Comparison of ENCODE assay signal across 16 cellular contexts in genomic region chr14:87133073-87133815, GRCh38.
DNase-seq lines count a peak whose midpoint lies in the region; TF ChIP-seq lines count a peak whose summit lies in the region.
"Had no signal": no experiment of that assay in that cellular context is flagged by ENCODE, and none has a peak within 500 bp of the region (broad histone marks: within the 10 kb centered on the region; RNA-seq: fewer than 3 reads in every experiment).

No MANE protein-coding gene starts in this region.

- peak overlapping the region; percentile 62 for H3K27ac ChIP-seq in AG04450 (ENCODE audit: low read depth, low read length)
- H3K27ac ChIP-seq: spleen, upper lobe of left lung had no signal

- no peaks in the 10 kb centered on the region for H3K27me3 ChIP-seq in AG04450 (ENCODE audit: control insufficient read depth, insufficient read depth, low read length)
- H3K27me3 ChIP-seq: spleen, upper lobe of left lung had no signal

- DNase-seq in AG04450 (ENCODE audit: low read depth, low spot score), result peak; percentile 88
- peak; percentile 88 for DNase-seq in HPDE6-E6E7 (ENCODE audit: extremely low spot score)
- DNase-seq in astrocyte of the spinal cord (ENCODE audit: low read depth, low spot score), result peak; percentile 87
- DNase-seq in iris pigment epithelial cell (ENCODE audit: low read depth), result peak; percentile 48
- DNase-seq in GM10266 (ENCODE audit: extremely low spot score), result no peak
- no peak for DNase-seq in SIG-M5 (lab: John Stamatoyannopoulos, UW)
- no peak for DNase-seq in HT-29 (ENCODE audit: low spot score)
- no peak for DNase-seq in HuH-7 (ENCODE audit: low spot score)
- DNase-seq: activated CD4-positive, alpha-beta memory T cell treated with anti-CD3 and anti-CD28 coated beads, Interleukin-2, amount 10 ng/mL, durations not matched to agents 7 days and 5 days; activated naive CD4-positive, alpha-beta T cell treated with anti-CD3 and anti-CD28 coated beads, Interleukin-2, amount 10 ng/mL, durations not matched to agents 7 days and 5 days; C1 segment of cervical spinal cord; cortex of kidney; NCI-H524 treated with DMSO at 0.1 percent for 48 hours; spleen; T-cell; upper lobe of left lung had no signal

- POLR2A ChIA-PET in AG04450 (lab: Yijun Ruan, JAX), result interaction anchor here (1.2 kb wide), 1 partner anchor 17 kb away, joined by 3 read pairs; no protein-coding TSS in a partner anchor

- H3K9me3 ChIP-seq in AG04450 (ENCODE audit: control insufficient read depth, insufficient read depth, low read length), result no peaks in the 10 kb centered on the region
- H3K9me3 ChIP-seq: upper lobe of left lung had no signal

- no peak for TF ChIP-seq CTCF in AG04450 (IDR thresholded peaks at IDR 0.05; ENCODE audit: low read depth, low read length)
- no peak for TF ChIP-seq CTCF in astrocyte of the spinal cord (IDR thresholded peaks at IDR 0.05; ENCODE audit: low read depth, low read length)
- TF ChIP-seq CTCF in GM10266 (IDR thresholded peaks at IDR 0.05; ENCODE audit: control insufficient read depth, insufficient read depth, low read depth, missing control alignments), result no peak

- H3K4me3 ChIP-seq in AG04450 (ENCODE audit: low read depth, low read length) (no peak overlapping the region), astrocyte of the spinal cord (ENCODE audit: low read depth, low read length) (no peak overlapping the region)
- H3K4me3 ChIP-seq: spleen, upper lobe of left lung had no signal

- CTCF ChIA-PET in AG04450 (lab: Charles Lee), result no interaction called here

- in situ Hi-C loops in astrocyte of the spinal cord (cut with HindIII; ENCODE audit: low sequenced_read_pairs), result no loop called here

Comparison
In these comparisons a context has a peak if more than half of its experiments do, and no peak if none do; other contexts are left out.
1. DNase-seq: peak in AG04450 (single experiment), HPDE6-E6E7 (single experiment), astrocyte of the spinal cord (single experiment) and iris pigment epithelial cell (single experiment); none in GM10266 (single experiment), SIG-M5 (single experiment), HT-29 (single experiment) and HuH-7 (single experiment).